ENCODE assay signal across 13 cellular contexts in the genomic region with DNA sequence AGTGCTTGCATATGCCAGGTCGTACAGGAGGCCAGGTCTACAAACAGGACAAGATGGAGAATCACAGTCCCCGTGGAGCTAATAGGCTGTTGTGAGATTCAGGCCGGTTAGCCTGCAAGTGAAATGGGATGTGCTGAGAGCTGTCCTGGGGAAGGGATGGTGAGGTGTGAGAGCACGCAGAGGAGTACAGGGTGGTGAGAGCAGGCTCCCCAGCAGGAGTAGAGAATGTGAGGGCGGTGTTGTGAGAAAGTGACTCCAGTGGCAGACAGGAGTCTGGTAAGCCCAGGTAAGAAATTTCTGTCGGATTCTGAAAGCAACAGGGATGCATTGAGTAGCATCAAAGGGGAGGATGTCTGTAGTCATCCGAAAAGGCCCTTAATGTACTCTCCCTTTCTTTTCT. TPM values are rescaled to one million over a fixed set of nuclear protein-coding genes. Genes with fewer than 3 reads are reported as not detected.
DNase-seq lines count a peak whose midpoint lies in the region; ATAC-seq and TF ChIP-seq lines count a peak whose summit lies in the region.
"Had no signal": no experiment of that assay in that cellular context is flagged by ENCODE, and none has a peak within 500 bp of the region (broad histone marks: within the 10 kb centered on the region; RNA-seq: fewer than 3 reads in every experiment).

No MANE protein-coding gene starts in this region.

- no peaks in the 10 kb centered on the region for H3K79me2 ChIP-seq in mesendoderm (ENCODE audit: control insufficient read depth, insufficient read depth, low read length)

- H3K4me1 Mint-ChIP-seq in activated naive CD8-positive, alpha-beta T cell (ENCODE audit: low read depth) = peaks cover 95% of the 10 kb centered on the region

- WGBS in mesendoderm (ENCODE audit: extremely low coverage, insufficient coverage, low lambda C conversion rate) = no CpG with 5 or more reads among the region's 7 CpGs
- 91 to 92% methylated on average over 7 of the region's 7 CpGs for WGBS in upper lobe of left lung, 2 donors

- peaks cover 9% of the 10 kb centered on the region for H3K4me1 ChIP-seq in mesendoderm (ENCODE audit: control insufficient read depth, low read depth, low read length)
- H3K4me1 ChIP-seq in upper lobe of left lung = peaks cover 12 to 27% (median 21%) of the 10 kb centered on the region in 4 donors

- no peak overlapping the region for H3K4me2 ChIP-seq in mesendoderm (ENCODE audit: low read length)

- H3K56ac ChIP-seq in mesendoderm (ENCODE audit: low read length) = no peak overlapping the region

- H4K5ac ChIP-seq in mesendoderm (ENCODE audit: low read length) = no peak overlapping the region

- no peak for TF ChIP-seq POLR2A in upper lobe of left lung (IDR thresholded peaks at IDR 0.05)

- no peak overlapping the region for H3K4ac ChIP-seq in mesendoderm (ENCODE audit: low read depth, low read length)

- ATAC-seq in upper lobe of left lung (ENCODE audit: low FRiP score in 2 of 2) = no peak
- ATAC-seq in GM21619 (IDR thresholded peaks at IDR 0.05; ENCODE audit: unreplicated experiment) = no peak
- ATAC-seq: WTC11 had no signal

- H3K4me3 ChIP-seq in mesendoderm (ENCODE audit: low read length) = no peak overlapping the region
- H3K4me3 ChIP-seq in upper lobe of left lung = no peak overlapping the region

- H3K79me1 ChIP-seq in mesendoderm (ENCODE audit: low read length) = no peaks in the 10 kb centered on the region

- peak overlapping the region; percentile 78 for H3K4me3 Mint-ChIP-seq in activated naive CD8-positive, alpha-beta T cell
- H3K4me3 Mint-ChIP-seq: WTC11 had no signal

- TF ChIP-seq EP300 in upper lobe of left lung (IDR thresholded peaks at IDR 0.05) = no peak

- H3K27ac Mint-ChIP-seq in activated naive CD8-positive, alpha-beta T cell = peak overlapping the region; percentile 95

- H3K27ac ChIP-seq in mesendoderm (ENCODE audit: low read depth, low read length) (no peak overlapping the region), upper lobe of left lung (peak overlapping the region in 3 of 4 donors; percentile 53 to 81 (median 74))

- H2BK120ac ChIP-seq in mesendoderm (ENCODE audit: low read depth, low read length) = no peak overlapping the region

- H4K8ac ChIP-seq in mesendoderm (ENCODE audit: low read depth, low read length) = no peak overlapping the region

- peaks cover 48% of the 10 kb centered on the region for H3K36me3 Mint-ChIP-seq in activated naive CD8-positive, alpha-beta T cell

- no peak overlapping the region for H3K23ac ChIP-seq in mesendoderm (ENCODE audit: low read length)

- H2BK5ac ChIP-seq in mesendoderm (ENCODE audit: low read length) = no peak overlapping the region

- H3K27me3 Mint-ChIP-seq in activated naive CD8-positive, alpha-beta T cell = no peaks in the 10 kb centered on the region

- H3K9me3 ChIP-seq in upper lobe of left lung = no peaks in the 10 kb centered on the region

- no peak overlapping the region for H3K18ac ChIP-seq in mesendoderm (ENCODE audit: low read length)

- no peak overlapping the region for H3K9ac ChIP-seq in mesendoderm (ENCODE audit: low read length)

- H2AK5ac ChIP-seq in mesendoderm (ENCODE audit: low read length) = no peak overlapping the region

- H3K36me3 ChIP-seq in mesendoderm (ENCODE audit: control insufficient read depth, insufficient read depth, low read length) (peaks cover 2% of the 10 kb centered on the region), upper lobe of left lung (peaks cover 0 to 19% (median 6%) of the 10 kb centered on the region in 4 donors)

- no peak for TF ChIP-seq CTCF in upper lobe of left lung (IDR thresholded peaks at IDR 0.05)

- H2BK15ac ChIP-seq in mesendoderm (replicated peaks; ENCODE audit: low read depth) = no peak overlapping the region

- peak; percentile 41 for DNase-seq in stimulated activated CD4-positive, alpha-beta T cell treated with anti-CD3 and anti-CD28 coated beads, Interleukin-1b, Interleukin-23, amount 100 ng/mL, for 48 hours
- no peak for DNase-seq in stimulated activated CD4-positive, alpha-beta T cell treated with anti-CD3 and anti-CD28 coated beads, Interleukin-12 subunit alpha, Interleukin-12 subunit beta, amount 100 ng/mL, for 4 hours
- DNase-seq in mesendoderm (peak; percentile 56), upper lobe of left lung (no peak)
- no peak for DNase-seq in activated effector memory CD4-positive, alpha-beta T cell treated with anti-CD3 and anti-CD28 coated beads, Interleukin-2, amount 50 U/mL, for 16 hours
- no peak for DNase-seq in activated CD4-positive, CD25-positive, alpha-beta regulatory T cell treated with anti-CD3 and anti-CD28 coated beads, Interleukin-2, amount 50 U/mL, for 72 hours
- DNase-seq: AML-193, NCI-H187 treated with DMSO at 0.1 percent for 48 hours, NCI-H774, Right ventricle myocardium superior had no signal

- H3K27me3 ChIP-seq in mesendoderm (ENCODE audit: insufficient read depth, low read length, poor library complexity) (no peaks in the 10 kb centered on the region), upper lobe of left lung (no peaks in the 10 kb centered on the region)

- no peaks in the 10 kb centered on the region for H3K9me3 Mint-ChIP-seq in activated naive CD8-positive, alpha-beta T cell (ENCODE audit: low read depth)
- H3K9me3 Mint-ChIP-seq: WTC11 had no signal

RNA-seq across cellular contexts. Expression of gene GPR183, which starts 50.7 kb away (rescaled TPM):
- 0.01 TPM for polyA plus RNA-seq in mesendoderm (2013, experiment 1 of 2)
- polyA plus RNA-seq in mesendoderm (2013, experiment 2 of 2) = 0.01 TPM
- 10 to 100 TPM in 3 of 6 donors, 1 to 10 TPM in 3; 2.6 to 13.5 (median 10.0) TPM for total RNA-seq in upper lobe of left lung

Comparison
In these comparisons a context has a peak if more than half of its experiments do, and no peak if none do; other contexts are left out.
1. DNase-seq: peak in stimulated activated CD4-positive, alpha-beta T cell treated with anti-CD3 and anti-CD28 coated beads, Interleukin-1b, Interleukin-23, amount 100 ng/mL, for 48 hours (single experiment) and mesendoderm (single experiment); none in stimulated activated CD4-positive, alpha-beta T cell treated with anti-CD3 and anti-CD28 coated beads, Interleukin-12 subunit alpha, Interleukin-12 subunit beta, amount 100 ng/mL, for 4 hours (single experiment), upper lobe of left lung (0 of 2), activated effector memory CD4-positive, alpha-beta T cell treated with anti-CD3 and anti-CD28 coated beads, Interleukin-2, amount 50 U/mL, for 16 hours (single experiment) and activated CD4-positive, CD25-positive, alpha-beta regulatory T cell treated with anti-CD3 and anti-CD28 coated beads, Interleukin-2, amount 50 U/mL, for 72 hours (single experiment).